ENCODE assay signal across 16 cellular contexts in genomic region chr13:23600534-23600933, GRCh38. TPM values are rescaled to one million over a fixed set of nuclear protein-coding genes. Genes with fewer than 3 reads are reported as not detected.
DNase-seq lines count a peak whose midpoint lies in the region; ATAC-seq lines count a peak whose summit lies in the region.
"Had no signal": no experiment of that assay in that cellular context is flagged by ENCODE, and none has a peak within 500 bp of the region (broad histone marks: within the 10 kb centered on the region; RNA-seq: fewer than 3 reads in every experiment).

No MANE protein-coding gene starts in this region.

- H3K18ac ChIP-seq in trophoblast cell (ENCODE audit: low read length), result no peak overlapping the region

- H3K4ac ChIP-seq in trophoblast cell (ENCODE audit: low read depth, low read length), result peak overlapping the region; percentile 29

- H3K9me3 ChIP-seq in HUES6 (ENCODE audit: control insufficient read depth, insufficient read depth, low read depth, low read length), result peaks cover 30% of the 10 kb centered on the region; the same call in 1 of the 2 replicates
- no peaks in the 10 kb centered on the region for H3K9me3 ChIP-seq in ectodermal cell (ENCODE audit: control insufficient read depth, low read length)
- H3K9me3 ChIP-seq in iPS-20b (ENCODE audit: insufficient read depth, low read depth, low read length), result no peaks in the 10 kb centered on the region
- no peaks in the 10 kb centered on the region for H3K9me3 ChIP-seq in trophoblast cell (ENCODE audit: insufficient read depth, low read depth, low read length)

- no peak overlapping the region for H2AK5ac ChIP-seq in trophoblast cell (ENCODE audit: low read length)

- H4K8ac ChIP-seq in trophoblast cell (ENCODE audit: low read depth, low read length), result no peak overlapping the region

- H3K36me3 ChIP-seq in HUES6 (ENCODE audit: control insufficient read depth, insufficient read depth, low read length) (peaks cover 4% of the 10 kb centered on the region; the same call in 1 of the 2 replicates), ectodermal cell (ENCODE audit: control insufficient read depth, insufficient read depth, low read length) (peaks cover 10% of the 10 kb centered on the region), iPS-20b (ENCODE audit: insufficient read depth, low read depth, low read length) (no peaks in the 10 kb centered on the region), trophoblast cell (ENCODE audit: control insufficient read depth in 1 of 2, insufficient read depth in 2 of 2, low read length in 2 of 2) (peaks cover 1 to 2% of the 10 kb centered on the region in 2 experiments)

- H3K23ac ChIP-seq in trophoblast cell (ENCODE audit: low read length), result no peak overlapping the region

- DNase-seq in trophoblast cell, result no peak
- DNase-seq in retina, result no peak
- DNase-seq in head of caudate nucleus, result no peak
- DNase-seq: C1 segment of cervical spinal cord, DMS79 treated with DMSO at 0.1 percent for 48 hours, NCI-H1417 treated with DMSO at 0.1 percent for 48 hours, NCI-H1930, NCI-H226, NCI-H524, NCI-H82, OCI-M1, Right ventricle myocardium superior had no signal

- H2BK5ac ChIP-seq in trophoblast cell (ENCODE audit: low read depth, low read length, poor library complexity), result peak overlapping the region; percentile 79

- H4K91ac ChIP-seq in trophoblast cell (ENCODE audit: low read depth, low read length), result peak overlapping the region; percentile 26

- no peak overlapping the region for H3K4me2 ChIP-seq in trophoblast cell (ENCODE audit: low read length)

- H3K79me1 ChIP-seq in trophoblast cell (ENCODE audit: low read length), result peaks cover 5% of the 10 kb centered on the region

- intact Hi-C loops in head of caudate nucleus (cut with DNase I), result no loop called here

- H3K4me3 ChIP-seq in HUES6 (ENCODE audit: low read depth, low read length), result peak overlapping the region; percentile 1; the same call in 1 of the 2 replicates
- H3K4me3 ChIP-seq in ectodermal cell (ENCODE audit: insufficient read depth, low read depth, low read length), result no peak overlapping the region
- H3K4me3 ChIP-seq in iPS-20b (ENCODE audit: low read length), result 0 out of 2 replicates have a peak overlapping the region, but pooled peaks have one; percentile 2
- no peak overlapping the region for H3K4me3 ChIP-seq in trophoblast cell (ENCODE audit: low read depth, low read length)

- no peak overlapping the region for H2BK120ac ChIP-seq in trophoblast cell (ENCODE audit: insufficient read depth, low read length, poor library complexity)

- H3K27me3 ChIP-seq in HUES6 (ENCODE audit: control insufficient read depth, insufficient read depth, low read length) (no peaks in the 10 kb centered on the region), ectodermal cell (ENCODE audit: control insufficient read depth, insufficient read depth, low read length, poor library complexity, severe bottlenecking) (no peaks in the 10 kb centered on the region), iPS-20b (ENCODE audit: insufficient read depth, low read length) (no peaks in the 10 kb centered on the region), trophoblast cell (ENCODE audit: insufficient read depth, low read length) (no peaks in the 10 kb centered on the region)

- H3K9ac ChIP-seq in HUES6 (ENCODE audit: low read length) (no peak overlapping the region), iPS-20b (ENCODE audit: low read depth, low read length) (peak overlapping the region; percentile 43; the same call in 1 of the 2 replicates), trophoblast cell (ENCODE audit: low read length) (peak overlapping the region; percentile 60)

- no peak overlapping the region for H4K12ac ChIP-seq in trophoblast cell (ENCODE audit: low read depth, low read length)

- H2AFZ ChIP-seq in trophoblast cell (ENCODE audit: insufficient read depth, low read length, poor library complexity), result no peak overlapping the region

- ATAC-seq in HG03342 (IDR thresholded peaks at IDR 0.05; ENCODE audit: unreplicated experiment), result no peak

- H3K14ac ChIP-seq in trophoblast cell (ENCODE audit: low read length), result no peak overlapping the region

- H3K4me1 ChIP-seq in HUES6 (ENCODE audit: control insufficient read depth, insufficient read depth, low read length), result peaks cover 22% of the 10 kb centered on the region
- peaks cover 9% of the 10 kb centered on the region for H3K4me1 ChIP-seq in ectodermal cell (ENCODE audit: control insufficient read depth, insufficient read depth, low read length)
- peaks cover 27% of the 10 kb centered on the region for H3K4me1 ChIP-seq in iPS-20b (ENCODE audit: insufficient read depth, low read length)
- H3K4me1 ChIP-seq in trophoblast cell (ENCODE audit: control insufficient read depth in 1 of 2, insufficient read depth in 2 of 2, low read length in 2 of 2), result peaks cover 6 to 8% of the 10 kb centered on the region in 2 experiments

- H2BK12ac ChIP-seq in trophoblast cell (ENCODE audit: low read length), result peak overlapping the region; percentile 43

- H3K27ac ChIP-seq in HUES6 (ENCODE audit: low read depth, low read length) (peak overlapping the region; percentile 88; the same call in 1 of the 2 replicates), ectodermal cell (ENCODE audit: insufficient read depth, low read depth, low read length, poor library complexity, severe bottlenecking) (peak overlapping the region; percentile 11), iPS-20b (ENCODE audit: low read length) (peak overlapping the region; percentile 10), trophoblast cell (ENCODE audit: low read depth, low read length) (peak overlapping the region; percentile 95)

- H3K79me2 ChIP-seq in trophoblast cell (ENCODE audit: control insufficient read depth, insufficient read depth, low read length, poor library complexity), result peaks cover 2% of the 10 kb centered on the region

RNA-seq across cellular contexts. Expression of gene TNFRSF19, which starts 30.3 kb away (rescaled TPM):
- 64.3 TPM for polyA plus RNA-seq in ectodermal cell (2013, experiment 1 of 4)
- 79.0 TPM for polyA plus RNA-seq in ectodermal cell (2013, experiment 2 of 4)
- polyA plus RNA-seq in ectodermal cell (2013, experiment 3 of 4), result 72.1 TPM
- 79.6 TPM for polyA plus RNA-seq in ectodermal cell (2013, experiment 4 of 4)
- polyA plus RNA-seq in trophoblast cell (2013), result 85.2 and 86.7 TPM in 2 replicates

Comparison
In these comparisons a context has a peak if more than half of its experiments do, and no peak if none do; other contexts are left out.
1. H3K27ac ChIP-seq: peak in every context shown above with its lines; median percentile 95 in trophoblast cell; 88 in HUES6; 11 in ectodermal cell; 10 in iPS-20b.
2. H3K4me3 ChIP-seq: peak in HUES6 (single experiment) and iPS-20b (single experiment); none in ectodermal cell (single experiment) and trophoblast cell (single experiment).